28 cellular contexts compared by ENCODE assay signal in genomic region chrX:119206203-119206602, GRCh38.
"Had no signal": no experiment of that assay in that cellular context is flagged by ENCODE, and none has a peak within 500 bp of the region (broad histone marks: within the 10 kb centered on the region; RNA-seq: fewer than 3 reads in every experiment).

No MANE protein-coding gene starts in this region.

- FAIRE-seq: TTC549 had no signal

- H3K27ac ChIP-seq: body of pancreas, cardiac muscle cell, gastroesophageal sphincter, heart left ventricle, lower lobe of right lung, sigmoid colon, testis, vagina, WERI-Rb-1 had no signal

- H3K4me2 ChIP-seq: smooth muscle cell had no signal

- H3K9me3 Mint-ChIP-seq: activated naive CD8-positive, alpha-beta T cell treated with anti-CD3 and anti-CD28 coated beads, Interleukin-2, amount 50 U/mL, for 24 hours; activated T-helper 1 cell treated with anti-CD3 and anti-CD28 coated beads, Interleukin-12 subunit alpha, Interleukin-12 subunit beta, Interleukin-2, Interleukin-4 antibody, amounts not matched to agents 30 ng/mL and 10 ng/mL and 1 ng/mL, durations not matched to agents 14 hours and 24 hours and 36 hours had no signal

- ATAC-seq: activated CD8-positive, alpha-beta T cell treated with anti-CD3 and anti-CD28 coated beads, Interleukin-2, amount 10 ng/mL, durations not matched to agents 7 days and 5 days; activated naive CD8-positive, alpha-beta T cell treated with anti-CD3 and anti-CD28 coated beads, Interleukin-2, amount 50 U/mL, for 24 hours; body of pancreas; gastroesophageal sphincter; heart left ventricle; left cardiac atrium; lower lobe of right lung had no signal

- H3K36me3 Mint-ChIP-seq: naive B cell had no signal

- H3K4me3 Mint-ChIP-seq: activated CD8-positive, alpha-beta T cell treated with anti-CD3 and anti-CD28 coated beads, Interleukin-2, amount 10 ng/mL, durations not matched to agents 7 days and 5 days; activated naive CD8-positive, alpha-beta T cell treated with anti-CD3 and anti-CD28 coated beads, Interleukin-2, amount 50 U/mL, for 24 hours; activated T-helper 1 cell treated with anti-CD3 and anti-CD28 coated beads, Interleukin-12 subunit alpha, Interleukin-12 subunit beta, Interleukin-2, Interleukin-4 antibody, amounts not matched to agents 30 ng/mL and 10 ng/mL and 1 ng/mL, durations not matched to agents 14 hours and 24 hours and 36 hours; endodermal cell; naive B cell had no signal

- H3K36me3 ChIP-seq: cardiac muscle cell, gastroesophageal sphincter, heart left ventricle, lower lobe of right lung, sigmoid colon, vagina, WERI-Rb-1 had no signal

- H3K4me3 ChIP-seq: body of pancreas, cardiac muscle cell, gastroesophageal sphincter, heart left ventricle, lower lobe of right lung, sigmoid colon, smooth muscle cell, testis, vagina had no signal

- H3K4me1 ChIP-seq: body of pancreas, gastroesophageal sphincter, heart left ventricle, lower lobe of right lung, sigmoid colon, testis, vagina had no signal

- H3K9me3 ChIP-seq: body of pancreas, gastroesophageal sphincter, heart left ventricle, lower lobe of right lung, sigmoid colon, testis, vagina had no signal

- H3K27me3 ChIP-seq: body of pancreas, cardiac muscle cell, gastroesophageal sphincter, sigmoid colon, testis, vagina had no signal

- DNase-seq: activated CD4-positive, alpha-beta T cell treated with anti-CD3 and anti-CD28 coated beads for 1 hour; activated CD4-positive, alpha-beta T cell treated with anti-CD3 and anti-CD28 coated beads, Interleukin-2, amount 50 U/mL, for 1 hour; activated CD8-positive, alpha-beta T cell treated with anti-CD3 and anti-CD28 coated beads, Interleukin-2, amount 10 ng/mL, durations not matched to agents 7 days and 5 days; activated gamma-delta T cell; activated naive CD4-positive, alpha-beta T cell treated with anti-CD3 and anti-CD28 coated beads, Interleukin-2, amount 50 U/mL, for 16 hours; activated naive CD8-positive, alpha-beta T cell treated with anti-CD3 and anti-CD28 coated beads, Interleukin-2, amount 50 U/mL, for 24 hours; body of pancreas; cortex of kidney; endodermal cell; heart left ventricle; islet precursor cell; left cardiac atrium; lower lobe of right lung; naive B cell; nucleus accumbens; sigmoid colon; stimulated activated CD4-positive, alpha-beta T cell treated with anti-CD3 and anti-CD28 coated beads, Interleukin-15, amount 100 ng/mL, for 24 hours; stimulated activated CD4-positive, alpha-beta T cell treated with anti-CD3 and anti-CD28 coated beads, Interleukin-2, amount 100 ng/mL, for 48 hours; stimulated activated naive CD4-positive, alpha-beta T cell; testis; trophoblast cell; WERI-Rb-1 had no signal

- H3K27ac Mint-ChIP-seq: activated CD8-positive, alpha-beta T cell treated with anti-CD3 and anti-CD28 coated beads, Interleukin-2, amount 10 ng/mL, durations not matched to agents 7 days and 5 days; activated naive CD8-positive, alpha-beta T cell treated with anti-CD3 and anti-CD28 coated beads, Interleukin-2, amount 50 U/mL, for 24 hours; activated T-helper 1 cell treated with anti-CD3 and anti-CD28 coated beads, Interleukin-12 subunit alpha, Interleukin-12 subunit beta, Interleukin-2, Interleukin-4 antibody, amounts not matched to agents 30 ng/mL and 10 ng/mL and 1 ng/mL, durations not matched to agents 14 hours and 24 hours and 36 hours; endodermal cell; naive B cell had no signal

- H3K4me1 Mint-ChIP-seq: activated naive CD8-positive, alpha-beta T cell treated with anti-CD3 and anti-CD28 coated beads, Interleukin-2, amount 50 U/mL, for 24 hours; endodermal cell; naive B cell had no signal
